Comparison of ENCODE assay signal across 10 cellular contexts in the genomic region with DNA sequence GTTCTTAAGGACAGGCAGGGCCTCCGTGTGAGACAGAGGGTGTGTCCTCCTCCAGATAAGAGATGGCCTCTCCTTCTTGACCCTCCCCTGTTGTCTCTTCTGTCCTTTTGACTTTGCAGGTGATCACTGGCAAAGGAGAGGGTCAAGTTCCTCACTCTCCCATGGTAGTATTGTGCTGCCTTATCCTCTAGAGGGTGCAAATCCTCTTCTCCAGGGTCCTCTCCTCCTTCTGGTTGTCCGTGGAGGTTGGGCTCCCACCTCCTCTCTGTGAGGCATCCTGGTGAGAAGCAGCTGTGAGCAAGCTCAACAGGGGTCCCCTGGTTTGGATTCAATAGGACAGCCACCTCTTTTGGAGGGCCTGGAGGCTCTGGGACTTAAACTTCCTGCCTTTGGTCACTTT. TPM values are rescaled to one million over a fixed set of nuclear protein-coding genes. Genes with fewer than 3 reads are reported as not detected.
A peak's percentile ranks its signal among the peaks of the same experiment; 100 is the strongest.
DNase-seq lines count a peak whose midpoint lies in the region; ATAC-seq and TF ChIP-seq lines count a peak whose summit lies in the region.
"Had no signal": no experiment of that assay in that cellular context is flagged by ENCODE, and none has a peak within 500 bp of the region (broad histone marks: within the 10 kb centered on the region; RNA-seq: fewer than 3 reads in every experiment).

No MANE protein-coding gene starts in this region.

- intact Hi-C loops in body of pancreas (cut with DNase I): no loop called here

- peak in 5 of 7 experiments; percentile 8 to 53 (median 39) for TF ChIP-seq CTCF in body of pancreas (IDR thresholded peaks at IDR 0.05)
- peak; percentile 19 for TF ChIP-seq CTCF in retinal pigment epithelial cell (conservative IDR thresholded peaks at IDR 0.05; ENCODE audit: low read depth, low read length)

- no peak for TF ChIP-seq POLR2A in body of pancreas (IDR thresholded peaks at IDR 0.05)

- H3K4me3 Mint-ChIP-seq in activated T-cell treated with anti-CD3 and anti-CD28 coated beads, Interleukin-2, amount 50 U/mL, for 4 hours: no peak overlapping the region
- H3K4me3 Mint-ChIP-seq: CD4-positive, CD25-positive, alpha-beta regulatory T cell had no signal

- peak; percentile 77 to 84 for ATAC-seq in activated T-cell treated with anti-CD3 and anti-CD28 coated beads, Interleukin-2, amount 50 U/mL, for 4 hours
- ATAC-seq in body of pancreas (no peak), HG02840 (IDR thresholded peaks at IDR 0.05; ENCODE audit: low FRiP score, unreplicated experiment) (no peak)

- 7% methylated on average over 2 of the region's 2 CpGs; no CpG with 5 or more reads in 1 of the 2 donors for WGBS in body of pancreas, 2 donors

- no peaks in the 10 kb centered on the region for H3K27me3 Mint-ChIP-seq in activated T-cell treated with anti-CD3 and anti-CD28 coated beads, Interleukin-2, amount 50 U/mL, for 4 hours (ENCODE audit: low read depth)
- H3K27me3 Mint-ChIP-seq: CD4-positive, CD25-positive, alpha-beta regulatory T cell had no signal

- H3K4me1 Mint-ChIP-seq in activated T-cell treated with anti-CD3 and anti-CD28 coated beads, Interleukin-2, amount 50 U/mL, for 4 hours (ENCODE audit: low read depth): no peaks in the 10 kb centered on the region
- H3K4me1 Mint-ChIP-seq: CD4-positive, CD25-positive, alpha-beta regulatory T cell had no signal

- no peaks in the 10 kb centered on the region for H3K36me3 ChIP-seq in body of pancreas (replicated peaks in 1 of 2; ENCODE audit: insufficient read depth in 1 of 2, low read depth in 2 of 2)
- H3K36me3 ChIP-seq in effector memory CD4-positive, alpha-beta T cell (ENCODE audit: control insufficient read depth, insufficient read depth, low read length): no peaks in the 10 kb centered on the region

- no peaks in the 10 kb centered on the region for H3K9me3 ChIP-seq in body of pancreas
- no peaks in the 10 kb centered on the region for H3K9me3 ChIP-seq in effector memory CD4-positive, alpha-beta T cell (ENCODE audit: control insufficient read depth, low read length)

- no peaks in the 10 kb centered on the region for H3K4me1 ChIP-seq in body of pancreas
- H3K4me1 ChIP-seq in effector memory CD4-positive, alpha-beta T cell (ENCODE audit: control insufficient read depth, insufficient read depth, low read length, poor library complexity, severe bottlenecking): no peaks in the 10 kb centered on the region

- no peaks in the 10 kb centered on the region for H3K36me3 Mint-ChIP-seq in activated T-cell treated with anti-CD3 and anti-CD28 coated beads, Interleukin-2, amount 50 U/mL, for 4 hours (ENCODE audit: insufficient read depth)
- H3K36me3 Mint-ChIP-seq: CD4-positive, CD25-positive, alpha-beta regulatory T cell had no signal

- no peak for DNase-seq in activated T-cell treated with anti-CD3 and anti-CD28 coated beads, Interleukin-2, amount 50 U/mL, for 4 hours
- no peak for DNase-seq in activated T-cell treated with anti-CD3 and anti-CD28 coated beads, Interleukin-2, amount 50 U/mL, for 48 hours
- DNase-seq in NCI-H146 treated with DMSO at 0.1 percent for 48 hours (lab: John Stamatoyannopoulos, UW; ENCODE audit: unreplicated experiment) (peak; percentile 51), body of pancreas (peak in 3 of 4 donors; percentile 13 to 16 (median 16)), retinal pigment epithelial cell (ENCODE audit: low read depth) (no peak), NCI-H526 treated with DMSO at 0.1 percent for 48 hours (lab: John Stamatoyannopoulos, UW) (no peak)
- no peak for DNase-seq in effector memory CD4-positive, alpha-beta T cell

- no peaks in the 10 kb centered on the region for H3K27me3 ChIP-seq in body of pancreas
- no peaks in the 10 kb centered on the region for H3K27me3 ChIP-seq in effector memory CD4-positive, alpha-beta T cell (replicated peaks; ENCODE audit: control insufficient read depth, insufficient read depth, low read length, poor library complexity, severe bottlenecking)

- H3K27ac ChIP-seq in body of pancreas: no peak overlapping the region
- no peak overlapping the region for H3K27ac ChIP-seq in effector memory CD4-positive, alpha-beta T cell (ENCODE audit: insufficient read depth, low read length, poor library complexity, severe bottlenecking)

- H3K4me3 ChIP-seq in body of pancreas (no peak overlapping the region), retinal pigment epithelial cell (ENCODE audit: low read length) (no peak overlapping the region)
- no peak overlapping the region for H3K4me3 ChIP-seq in effector memory CD4-positive, alpha-beta T cell (ENCODE audit: insufficient read depth, low read depth, low read length, poor library complexity, severe bottlenecking)

- H3K9me3 Mint-ChIP-seq in activated T-cell treated with anti-CD3 and anti-CD28 coated beads, Interleukin-2, amount 50 U/mL, for 4 hours: no peaks in the 10 kb centered on the region

RNA-seq across cellular contexts. Expression of a gene that starts 44.8 kb away (rescaled TPM):
- total RNA-seq in activated T-cell treated with anti-CD3 and anti-CD28 coated beads, Interleukin-2, amount 50 U/mL, for 4 hours: 1 to 10 TPM; 3.3 to 4.0 (median 3.7) TPM
- 1 to 10 TPM; 5.3 to 5.4 TPM for total RNA-seq in body of pancreas

RNA-seq across cellular contexts. Expression of a gene that starts 47.8 kb away (rescaled TPM):
- total RNA-seq in activated T-cell treated with anti-CD3 and anti-CD28 coated beads, Interleukin-2, amount 50 U/mL, for 4 hours: not detected
- not detected for total RNA-seq in body of pancreas
- total RNA-seq: CD4-positive, CD25-positive, alpha-beta regulatory T cell; glomerular endothelial cell had no signal

Comparison
In these comparisons a context has a peak if more than half of its experiments do, and no peak if none do; other contexts are left out.
1. ATAC-seq: peak in activated T-cell treated with anti-CD3 and anti-CD28 coated beads, Interleukin-2, amount 50 U/mL, for 4 hours (2 of 2); none in body of pancreas (single experiment) and HG02840 (single experiment).
2. DNase-seq: peak in NCI-H146 treated with DMSO at 0.1 percent for 48 hours (single experiment) and body of pancreas (3 of 4); none in activated T-cell treated with anti-CD3 and anti-CD28 coated beads, Interleukin-2, amount 50 U/mL, for 4 hours (single experiment), activated T-cell treated with anti-CD3 and anti-CD28 coated beads, Interleukin-2, amount 50 U/mL, for 48 hours (0 of 2), retinal pigment epithelial cell (single experiment), effector memory CD4-positive, alpha-beta T cell (0 of 3) and NCI-H526 treated with DMSO at 0.1 percent for 48 hours (single experiment).